18 cellular contexts compared by ENCODE assay signal in genomic region chr2:145759228-145759940, GRCh38.
DNase-seq lines count a peak whose midpoint lies in the region; ATAC-seq and TF ChIP-seq lines count a peak whose summit lies in the region.
"Had no signal": no experiment of that assay in that cellular context is flagged by ENCODE, and none has a peak within 500 bp of the region (broad histone marks: within the 10 kb centered on the region; RNA-seq: fewer than 3 reads in every experiment).

No MANE protein-coding gene starts in this region.

- H3K36me3 ChIP-seq in PC-9 (ENCODE audit: low read depth) (no peaks in the 10 kb centered on the region), endodermal cell (ENCODE audit: control insufficient read depth, insufficient read depth, low read length) (no peaks in the 10 kb centered on the region)

- no TSS peak for BruUV-seq in PC-9 (replicated peaks; lab: Mats Ljungman, UMichigan)

- no peak overlapping the region for H3K27ac Mint-ChIP-seq in endodermal cell
- H3K27ac Mint-ChIP-seq in nephron = peak overlapping the region in 2 of 3 experiments; percentile 60 to 74
- H3K27ac Mint-ChIP-seq: CD4-positive, alpha-beta T cell had no signal

- no peaks in the 10 kb centered on the region for H4K20me1 ChIP-seq in PC-9 (ENCODE audit: insufficient read depth)

- ATAC-seq in esophagus mucosa (no peak), HG03196 (IDR thresholded peaks at IDR 0.05; ENCODE audit: unreplicated experiment) (no peak)
- ATAC-seq: A549, HCT116, Panc1, Right ventricle myocardium inferior had no signal

- H3K9me3 Mint-ChIP-seq in endodermal cell = no peaks in the 10 kb centered on the region
- H3K9me3 Mint-ChIP-seq in nephron = no peaks in the 10 kb centered on the region
- H3K9me3 Mint-ChIP-seq: CD4-positive, alpha-beta T cell had no signal

- H3K9me2 ChIP-seq in PC-9 (ENCODE audit: insufficient read depth) = no peaks in the 10 kb centered on the region

- TF ChIP-seq CTCF in PC-9 (conservative IDR thresholded peaks at IDR 0.05) = no peak
- peak; percentile 42 for TF ChIP-seq CTCF in endodermal cell (conservative IDR thresholded peaks at IDR 0.05)
- TF ChIP-seq CTCF in nephron (IDR thresholded peaks at IDR 0.05; ENCODE audit: unreplicated experiment in 3 of 3) = no peak

- H3K4me1 ChIP-seq in PC-9 (replicated peaks; ENCODE audit: insufficient read depth) (no peaks in the 10 kb centered on the region), endodermal cell (ENCODE audit: control insufficient read depth, insufficient read depth, low read length) (peaks cover 16% of the 10 kb centered on the region)

- peak; percentile 52 for DNase-seq in EH (ENCODE audit: low read depth)
- DNase-seq in PC-9 = no peak
- DNase-seq in endodermal cell = no peak
- DNase-seq in NCI-H187 (lab: John Stamatoyannopoulos, UW) = no peak
- DNase-seq in DMS53 (lab: John Stamatoyannopoulos, UW) = no peak
- DNase-seq: CD4-positive, alpha-beta T cell; KG1; NCI-H1092; NCI-H2107; NCI-H226; NCI-H69 had no signal

- H3K9ac ChIP-seq in endodermal cell (ENCODE audit: extremely low read depth, low read length, poor library complexity, severe bottlenecking) = no peak overlapping the region

- intact Hi-C loops in PC-9 (cut with micrococcal nuclease; ENCODE audit: unreplicated experiment) = loop anchor here (10.0 kb wide), 1 partner anchor 555 kb away; no protein-coding TSS in a partner anchor

- H3K4me1 Mint-ChIP-seq in endodermal cell (peaks cover 38% of the 10 kb centered on the region), nephron (peaks cover 30% of the 10 kb centered on the region)

- peak overlapping the region; percentile 11; the same call in 1 of the 2 replicates for H2AFZ ChIP-seq in PC-9

- H3K4me3 ChIP-seq in PC-9 = no peak overlapping the region
- no peak overlapping the region for H3K4me3 ChIP-seq in endodermal cell (ENCODE audit: low read length)
- H3K4me3 ChIP-seq: A549 had no signal

- H3K27me3 ChIP-seq in PC-9 (ENCODE audit: insufficient read depth, low read depth) = no peaks in the 10 kb centered on the region
- no peaks in the 10 kb centered on the region for H3K27me3 ChIP-seq in endodermal cell (ENCODE audit: control insufficient read depth, insufficient read depth, low read length, poor library complexity, severe bottlenecking)

- no peaks in the 10 kb centered on the region for H3K79me2 ChIP-seq in PC-9 (ENCODE audit: low read depth)

- H3F3A ChIP-seq in PC-9 (ENCODE audit: insufficient read depth, low read depth) = no peaks in the 10 kb centered on the region

- H3K27me3 Mint-ChIP-seq in endodermal cell (ENCODE audit: insufficient read depth) (no peaks in the 10 kb centered on the region), nephron (ENCODE audit: low read depth) (no peaks in the 10 kb centered on the region)
- H3K27me3 Mint-ChIP-seq: CD4-positive, alpha-beta T cell had no signal

- H3K9me3 ChIP-seq in PC-9 (ENCODE audit: insufficient read depth, low read depth) (no peaks in the 10 kb centered on the region), endodermal cell (ENCODE audit: control insufficient read depth, low read length) (no peaks in the 10 kb centered on the region)
- H3K9me3 ChIP-seq: A549 had no signal

- H3K36me3 Mint-ChIP-seq in endodermal cell (ENCODE audit: low read depth) = no peaks in the 10 kb centered on the region
- no peaks in the 10 kb centered on the region for H3K36me3 Mint-ChIP-seq in nephron (ENCODE audit: low read depth)

- H3K27ac ChIP-seq in PC-9 (no peak overlapping the region), endodermal cell (ENCODE audit: low read depth, low read length) (no peak overlapping the region)

- H3K4me3 Mint-ChIP-seq in endodermal cell (no peak overlapping the region), nephron (no peak overlapping the region)
- H3K4me3 Mint-ChIP-seq: CD4-positive, alpha-beta T cell had no signal

- WGBS in endodermal cell (ENCODE audit: insufficient coverage in 1 of 2, insufficient read length in 1 of 2), 2 experiments = 58% methylated on average over 3 of the region's 3 CpGs; no CpG with 5 or more reads in 1 of the 2 experiments

- H3K4me2 ChIP-seq in PC-9 = no peak overlapping the region

- POLR2A ChIA-PET in PC-9 (lab: Charles Lee; ENCODE audit: unreplicated experiment) = no interaction called here

- CTCF ChIA-PET in PC-9 (lab: Charles Lee) = no interaction called here
